Comparison of ENCODE assay signal across 28 cellular contexts in genomic region chr20:25209400-25209799, GRCh38.
"Had no signal": no experiment of that assay in that cellular context is flagged by ENCODE, and none has a peak within 500 bp of the region (broad histone marks: within the 10 kb centered on the region; RNA-seq: fewer than 3 reads in every experiment).

No MANE protein-coding gene starts in this region.

- H3K27ac ChIP-seq: stomach, suprapubic skin, testis, thoracic aorta, thyroid gland, tibial artery, tibial nerve, transverse colon, upper lobe of left lung, upper lobe of right lung, uterus, vagina had no signal

- H3K9me3 ChIP-seq: stomach, suprapubic skin, testis, thoracic aorta, thyroid gland, tibial artery, tibial nerve, transverse colon, upper lobe of left lung, upper lobe of right lung, uterus, vagina had no signal

- H3K27me3 Mint-ChIP-seq: stimulated activated memory B cell treated with anti-CD40 and anti-IgM and Interleukin-4, amounts not matched to agents 10 μg/mL and 1 μg/mL and 100 μg/mL, for 72 hours; stimulated activated naive B cell treated with anti-CD40 and anti-IgM and Interleukin-4, amounts not matched to agents 10 μg/mL and 1 μg/mL and 100 μg/mL, for 72 hours; stimulated activated naive CD8-positive, alpha-beta T cell treated with anti-CD3 and anti-CD28 coated beads, Interleukin-15, amount 100 ng/mL, for 72 hours; stimulated activated naive CD8-positive, alpha-beta T cell treated with anti-CD3 and anti-CD28 coated beads, Interleukin-15, Interleukin-2, amounts not matched to agents 100 ng/mL and 50 ng/mL, for 24 hours; type B pancreatic cell had no signal

- H3K9me3 Mint-ChIP-seq: stimulated activated effector memory CD8-positive, alpha-beta T cell treated with anti-CD3 and anti-CD28 coated beads, Interleukin-12 subunit alpha, Interleukin-12 subunit beta, amount 100 ng/mL, for 72 hours; stimulated activated memory B cell treated with anti-CD40 and anti-IgM and Interleukin-4, amounts not matched to agents 10 μg/mL and 1 μg/mL and 100 μg/mL, for 72 hours; stimulated activated naive B cell treated with anti-CD40 and anti-IgM and Interleukin-4, amounts not matched to agents 10 μg/mL and 1 μg/mL and 100 μg/mL, for 72 hours; stimulated activated naive CD8-positive, alpha-beta T cell treated with anti-CD3 and anti-CD28 coated beads, Interleukin-15, amount 100 ng/mL, for 72 hours; stimulated activated naive CD8-positive, alpha-beta T cell treated with anti-CD3 and anti-CD28 coated beads, Interleukin-15, Interleukin-2, amounts not matched to agents 100 ng/mL and 50 ng/mL, for 24 hours; type B pancreatic cell had no signal

- H3K4me3 Mint-ChIP-seq: stimulated activated effector memory CD8-positive, alpha-beta T cell treated with anti-CD3 and anti-CD28 coated beads, Interleukin-12 subunit alpha, Interleukin-12 subunit beta, amount 100 ng/mL, for 72 hours; stimulated activated memory B cell treated with anti-CD40 and anti-IgM and Interleukin-4, amounts not matched to agents 10 μg/mL and 1 μg/mL and 100 μg/mL, for 72 hours; stimulated activated naive B cell treated with anti-CD40 and anti-IgM and Interleukin-4, amounts not matched to agents 10 μg/mL and 1 μg/mL and 100 μg/mL, for 72 hours; stimulated activated naive CD8-positive, alpha-beta T cell treated with anti-CD3 and anti-CD28 coated beads, Interleukin-15, amount 100 ng/mL, for 72 hours; stimulated activated naive CD8-positive, alpha-beta T cell treated with anti-CD3 and anti-CD28 coated beads, Interleukin-15, Interleukin-2, amounts not matched to agents 100 ng/mL and 50 ng/mL, for 24 hours; type B pancreatic cell had no signal

- DNase-seq: stimulated activated CD4-positive, alpha-beta T cell treated with anti-CD3 and anti-CD28 coated beads, Interleukin-2, amount 100 ng/mL, for 48 hours; stimulated activated CD4-positive, alpha-beta T cell treated with anti-CD3 and anti-CD28 coated beads, Interleukin-4, amount 100 ng/mL, for 1 hour; stimulated activated CD4-positive, alpha-beta T cell treated with anti-CD3 and anti-CD28 coated beads, Interleukin-4, amount 100 ng/mL, for 24 hours; stimulated activated CD4-positive, alpha-beta T cell treated with anti-CD3 and anti-CD28 coated beads, Interleukin-4, amount 100 ng/mL, for 4 hours; stimulated activated CD8-positive, alpha-beta memory T cell treated with anti-CD3 and anti-CD28 coated beads, Interleukin-4, amount 100 ng/mL, for 48 hours; stimulated activated naive B cell treated with anti-CD40 and anti-IgM and Interleukin-4, amounts not matched to agents 10 μg/mL and 1 μg/mL and 100 μg/mL, for 72 hours; stimulated activated naive CD4-positive, alpha-beta T cell; stimulated activated naive CD4-positive, alpha-beta T cell treated with Interleukin-2 at 50 U/mL for 16 hours; stimulated activated naive CD8-positive, alpha-beta T cell treated with anti-CD3 and anti-CD28 coated beads, Interleukin-15, amount 100 ng/mL, for 72 hours; stimulated activated naive CD8-positive, alpha-beta T cell treated with anti-CD3 and anti-CD28 coated beads, Interleukin-15, Interleukin-2, amounts not matched to agents 100 U/mL and 50 U/mL, for 24 hours; substantia nigra; testis; thyroid gland; tibial artery; transverse colon; trophoblast cell; upper lobe of left lung; upper lobe of right lung; uterus had no signal

- H3K27ac Mint-ChIP-seq: stimulated activated effector memory CD8-positive, alpha-beta T cell treated with anti-CD3 and anti-CD28 coated beads, Interleukin-12 subunit alpha, Interleukin-12 subunit beta, amount 100 ng/mL, for 72 hours; stimulated activated memory B cell treated with anti-CD40 and anti-IgM and Interleukin-4, amounts not matched to agents 10 μg/mL and 1 μg/mL and 100 μg/mL, for 72 hours; stimulated activated naive B cell treated with anti-CD40 and anti-IgM and Interleukin-4, amounts not matched to agents 10 μg/mL and 1 μg/mL and 100 μg/mL, for 72 hours; stimulated activated naive CD8-positive, alpha-beta T cell treated with anti-CD3 and anti-CD28 coated beads, Interleukin-15, Interleukin-2, amounts not matched to agents 100 ng/mL and 50 ng/mL, for 24 hours; type B pancreatic cell had no signal

- ATAC-seq: stimulated activated effector memory CD8-positive, alpha-beta T cell treated with anti-CD3 and anti-CD28 coated beads, Interleukin-12 subunit alpha, Interleukin-12 subunit beta, amount 100 ng/mL, for 72 hours; stimulated activated memory B cell treated with anti-CD40 and anti-IgM and Interleukin-4, amounts not matched to agents 10 μg/mL and 1 μg/mL and 100 μg/mL, for 72 hours; stimulated activated naive B cell treated with anti-CD40 and anti-IgM and Interleukin-4, amounts not matched to agents 10 μg/mL and 1 μg/mL and 100 μg/mL, for 72 hours; stimulated activated naive CD8-positive, alpha-beta T cell treated with anti-CD3 and anti-CD28 coated beads, Interleukin-15, amount 100 ng/mL, for 72 hours; stimulated activated naive CD8-positive, alpha-beta T cell treated with anti-CD3 and anti-CD28 coated beads, Interleukin-15, Interleukin-2, amounts not matched to agents 100 U/mL and 50 U/mL, for 24 hours; upper lobe of right lung had no signal

- H3K4me3 ChIP-seq: stomach, suprapubic skin, testis, thoracic aorta, thyroid gland, tibial artery, tibial nerve, transverse colon, upper lobe of left lung, upper lobe of right lung, uterus, vagina had no signal

- H3K4me1 ChIP-seq: thyroid gland, transverse colon, uterus had no signal

- H3K27me3 ChIP-seq: stomach, suprapubic skin, testis, thyroid gland, tibial artery, tibial nerve, transverse colon, upper lobe of left lung, upper lobe of right lung, uterus, vagina had no signal

- H3K36me3 ChIP-seq: uterus had no signal
